Comparison of ENCODE assay signal across 22 cellular contexts in the genomic region with DNA sequence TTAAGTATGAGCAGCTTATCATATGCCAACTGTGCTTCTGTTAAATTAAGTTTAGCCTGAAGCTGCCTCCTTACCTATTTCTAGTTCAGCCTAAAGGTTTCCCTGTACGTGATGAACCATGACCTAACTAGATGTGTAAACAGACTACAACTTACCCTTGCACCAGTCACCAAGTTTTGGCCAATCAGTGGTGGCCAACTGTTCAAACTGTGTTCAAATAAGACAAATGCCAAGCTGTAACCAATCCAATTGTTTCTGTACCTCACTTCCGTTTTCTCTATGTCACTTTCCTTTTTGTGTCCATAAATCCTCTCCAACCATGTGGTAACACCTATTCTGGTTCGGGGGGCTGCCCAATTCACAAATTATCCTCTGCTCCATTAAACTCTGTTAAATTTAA. TPM values are rescaled to one million over a fixed set of nuclear protein-coding genes. Genes with fewer than 3 reads are reported as not detected.
"Had no signal": no experiment of that assay in that cellular context is flagged by ENCODE, and none has a peak within 500 bp of the region (broad histone marks: within the 10 kb centered on the region; RNA-seq: fewer than 3 reads in every experiment).

No MANE protein-coding gene starts in this region.

- DNase-seq: activated CD4-positive, alpha-beta T cell treated with anti-CD3 and anti-CD28 coated beads for 48 hours; activated CD4-positive, alpha-beta T cell treated with anti-CD3 and anti-CD28 coated beads, Interleukin-2, amount 50 U/mL, for 4 hours; activated CD4-positive, CD25-positive, alpha-beta regulatory T cell treated with anti-CD3 and anti-CD28 coated beads, Interleukin-2, amount 50 U/mL, for 72 hours; activated CD8-positive, alpha-beta memory T cell treated with anti-CD3 and anti-CD28 coated beads, Interleukin-2, amount 10 ng/mL, durations not matched to agents 7 days and 5 days; activated CD8-positive, alpha-beta T cell treated with anti-CD3 and anti-CD28 coated beads, Interleukin-2, amount 10 ng/mL, durations not matched to agents 7 days and 5 days; activated effector memory CD4-positive, alpha-beta T cell treated with anti-CD3 and anti-CD28 coated beads, Interleukin-2, amount 50 U/mL, for 16 hours; activated naive CD4-positive, alpha-beta T cell treated with Interleukin-2 at 50 U/mL for 16 hours; activated T-cell treated with anti-CD3 and anti-CD28 coated beads, Interleukin-2, amount 50 U/mL, for 4 hours; amygdala; NCI-H1048; NCI-H1694; NCI-H2029; NCI-H345; NCI-H510A; SHP77 treated with DMSO at 0.1 percent for 48 hours had no signal

- FAIRE-seq: astrocyte had no signal

- ATAC-seq: activated CD8-positive, alpha-beta memory T cell treated with anti-CD3 and anti-CD28 coated beads, Interleukin-2, amount 10 ng/mL, durations not matched to agents 7 days and 5 days; activated CD8-positive, alpha-beta T cell treated with anti-CD3 and anti-CD28 coated beads, Interleukin-2, amount 10 ng/mL, durations not matched to agents 7 days and 5 days; activated T-cell treated with anti-CD3 and anti-CD28 coated beads, Interleukin-2, amount 50 U/mL, for 4 hours; WTC11 had no signal

- H3K4me3 Mint-ChIP-seq: activated CD8-positive, alpha-beta memory T cell treated with anti-CD3 and anti-CD28 coated beads, Interleukin-2, amount 10 ng/mL, durations not matched to agents 7 days and 5 days; activated CD8-positive, alpha-beta T cell treated with anti-CD3 and anti-CD28 coated beads, Interleukin-2, amount 10 ng/mL, durations not matched to agents 7 days and 5 days; activated naive CD8-positive, alpha-beta T cell; activated T-cell treated with anti-CD3 and anti-CD28 coated beads, Interleukin-2, amount 50 U/mL, for 4 hours; central memory CD8-positive, alpha-beta T cell; T-helper 1 cell treated with Interleukin-12 subunit alpha and Interleukin-12 subunit beta and Interleukin-4 antibody, amounts not matched to agents 30 μg/mL and 1 μg/mL, for 36 hours; WTC11 had no signal

- H3K4me1 Mint-ChIP-seq: activated CD8-positive, alpha-beta memory T cell treated with anti-CD3 and anti-CD28 coated beads, Interleukin-2, amount 10 ng/mL, durations not matched to agents 7 days and 5 days; central memory CD8-positive, alpha-beta T cell had no signal

- H3K9me3 Mint-ChIP-seq: central memory CD8-positive, alpha-beta T cell had no signal

- H3K27ac Mint-ChIP-seq: activated CD8-positive, alpha-beta memory T cell treated with anti-CD3 and anti-CD28 coated beads, Interleukin-2, amount 10 ng/mL, durations not matched to agents 7 days and 5 days; activated CD8-positive, alpha-beta T cell treated with anti-CD3 and anti-CD28 coated beads, Interleukin-2, amount 10 ng/mL, durations not matched to agents 7 days and 5 days; activated naive CD8-positive, alpha-beta T cell; T-helper 1 cell treated with Interleukin-12 subunit alpha and Interleukin-12 subunit beta and Interleukin-4 antibody, amounts not matched to agents 30 μg/mL and 1 μg/mL, for 36 hours; WTC11 had no signal

- H3K36me3 Mint-ChIP-seq: activated naive CD8-positive, alpha-beta T cell; brain had no signal

RNA-seq across cellular contexts. Expression of a gene that starts 6.0 kb away (rescaled TPM):
- total RNA-seq: activated CD8-positive, alpha-beta memory T cell treated with anti-CD3 and anti-CD28 coated beads, Interleukin-2, amount 10 ng/mL, durations not matched to agents 7 days and 5 days; activated CD8-positive, alpha-beta T cell treated with anti-CD3 and anti-CD28 coated beads, Interleukin-2, amount 10 ng/mL, durations not matched to agents 7 days and 5 days; activated T-cell treated with anti-CD3 and anti-CD28 coated beads, Interleukin-2, amount 50 U/mL, for 4 hours had no signal

RNA-seq across cellular contexts. Expression of a gene that starts 52.2 kb away (rescaled TPM):
- total RNA-seq: activated CD8-positive, alpha-beta T cell treated with anti-CD3 and anti-CD28 coated beads, Interleukin-2, amount 10 ng/mL, durations not matched to agents 7 days and 5 days; M059J had no signal
